Comparison of ENCODE assay signal across 26 cellular contexts in genomic region chrX:150223176-150224015, GRCh38.
"Had no signal": no experiment of that assay in that cellular context is flagged by ENCODE, and none has a peak within 500 bp of the region (broad histone marks: within the 10 kb centered on the region; RNA-seq: fewer than 3 reads in every experiment).

No MANE protein-coding gene starts in this region.

- H3K27me3 Mint-ChIP-seq: stimulated activated naive CD8-positive, alpha-beta T cell treated with anti-CD3 and anti-CD28 coated beads, Interleukin-15, Interleukin-2, amounts not matched to agents 100 ng/mL and 50 ng/mL, for 24 hours had no signal

- H3K4me3 Mint-ChIP-seq: memory B cell; naive thymus-derived CD8-positive, alpha-beta T cell; nephron; neural crest cell; stimulated activated naive B cell treated with anti-CD40 and anti-IgM and Interleukin-4, amounts not matched to agents 10 μg/mL and 1 μg/mL and 100 μg/mL, for 72 hours; stimulated activated naive CD8-positive, alpha-beta T cell treated with anti-CD3 and anti-CD28 coated beads, Interleukin-15, Interleukin-2, amounts not matched to agents 100 ng/mL and 50 ng/mL, for 24 hours had no signal

- H3K9ac ChIP-seq: parathyroid adenoma had no signal

- H3K4me1 Mint-ChIP-seq: memory B cell; nephron; neural crest cell; stimulated activated naive B cell treated with anti-CD40 and anti-IgM and Interleukin-4, amounts not matched to agents 10 μg/mL and 1 μg/mL and 100 μg/mL, for 72 hours had no signal

- H3K27ac Mint-ChIP-seq: memory B cell; naive thymus-derived CD8-positive, alpha-beta T cell; nephron; stimulated activated naive B cell treated with anti-CD40 and anti-IgM and Interleukin-4, amounts not matched to agents 10 μg/mL and 1 μg/mL and 100 μg/mL, for 72 hours; stimulated activated naive CD8-positive, alpha-beta T cell treated with anti-CD3 and anti-CD28 coated beads, Interleukin-15, Interleukin-2, amounts not matched to agents 100 ng/mL and 50 ng/mL, for 24 hours had no signal

- H3K27ac ChIP-seq: heart right ventricle, hepatocyte, left lung, parathyroid adenoma, psoas muscle, right lobe of liver, suprapubic skin, thoracic aorta, tibial artery, upper lobe of left lung had no signal

- H3K9me3 ChIP-seq: heart right ventricle, left lung, psoas muscle, right lobe of liver, suprapubic skin, thoracic aorta, tibial artery, upper lobe of left lung had no signal

- H3K4me3 ChIP-seq: heart right ventricle, hepatocyte, left lung, lung, psoas muscle, right lobe of liver, smooth muscle cell, suprapubic skin, thoracic aorta, tibial artery, upper lobe of left lung had no signal

- H3K4me2 ChIP-seq: hepatocyte, smooth muscle cell had no signal

- DNase-seq: heart right ventricle; kidney glomerular epithelial cell; left colon; left lung; naive thymus-derived CD8-positive, alpha-beta T cell; nucleus accumbens; psoas muscle; right lobe of liver; stimulated activated CD4-positive, alpha-beta T cell treated with anti-CD3 and anti-CD28 coated beads, Interleukin-12 subunit alpha, Interleukin-12 subunit beta, amount 100 ng/mL, for 4 hours; stimulated activated CD4-positive, alpha-beta T cell treated with anti-CD3 and anti-CD28 coated beads, Interleukin-15, amount 100 ng/mL, for 24 hours; stimulated activated CD4-positive, alpha-beta T cell treated with anti-CD3 and anti-CD28 coated beads, Interleukin-2, amount 100 ng/mL, for 24 hours; stimulated activated CD4-positive, alpha-beta T cell treated with anti-CD3 and anti-CD28 coated beads, Interleukin-4, amount 100 ng/mL, for 1 hour; stimulated activated naive B cell treated with anti-CD40 and anti-IgM and Interleukin-4, amounts not matched to agents 10 μg/mL and 1 μg/mL and 100 μg/mL, for 72 hours; tibial artery; upper lobe of left lung had no signal

- H3K9me3 Mint-ChIP-seq: memory B cell; naive thymus-derived CD8-positive, alpha-beta T cell; stimulated activated naive B cell treated with anti-CD40 and anti-IgM and Interleukin-4, amounts not matched to agents 10 μg/mL and 1 μg/mL and 100 μg/mL, for 72 hours; stimulated activated naive CD8-positive, alpha-beta T cell treated with anti-CD3 and anti-CD28 coated beads, Interleukin-15, Interleukin-2, amounts not matched to agents 100 ng/mL and 50 ng/mL, for 24 hours had no signal

- H3K27me3 ChIP-seq: hepatocyte, left lung, right lobe of liver, suprapubic skin, tibial artery, upper lobe of left lung had no signal

- H3K36me3 ChIP-seq: heart right ventricle, left lung, right lobe of liver, suprapubic skin, thoracic aorta, tibial artery, upper lobe of left lung had no signal

- H3K4me1 ChIP-seq: heart right ventricle, left lung, parathyroid adenoma, psoas muscle, right lobe of liver, suprapubic skin, tibial artery, upper lobe of left lung had no signal

- ATAC-seq: heart right ventricle; left colon; left lung; naive thymus-derived CD8-positive, alpha-beta T cell; psoas muscle; right lobe of liver; stimulated activated naive B cell treated with anti-CD40 and anti-IgM and Interleukin-4, amounts not matched to agents 10 μg/mL and 1 μg/mL and 100 μg/mL, for 72 hours had no signal

- FAIRE-seq: keratinocyte had no signal

- H3K36me3 Mint-ChIP-seq: memory B cell; naive thymus-derived CD8-positive, alpha-beta T cell; stimulated activated naive B cell treated with anti-CD40 and anti-IgM and Interleukin-4, amounts not matched to agents 10 μg/mL and 1 μg/mL and 100 μg/mL, for 72 hours had no signal
